9 cellular contexts compared by ENCODE assay signal in the genomic region with DNA sequence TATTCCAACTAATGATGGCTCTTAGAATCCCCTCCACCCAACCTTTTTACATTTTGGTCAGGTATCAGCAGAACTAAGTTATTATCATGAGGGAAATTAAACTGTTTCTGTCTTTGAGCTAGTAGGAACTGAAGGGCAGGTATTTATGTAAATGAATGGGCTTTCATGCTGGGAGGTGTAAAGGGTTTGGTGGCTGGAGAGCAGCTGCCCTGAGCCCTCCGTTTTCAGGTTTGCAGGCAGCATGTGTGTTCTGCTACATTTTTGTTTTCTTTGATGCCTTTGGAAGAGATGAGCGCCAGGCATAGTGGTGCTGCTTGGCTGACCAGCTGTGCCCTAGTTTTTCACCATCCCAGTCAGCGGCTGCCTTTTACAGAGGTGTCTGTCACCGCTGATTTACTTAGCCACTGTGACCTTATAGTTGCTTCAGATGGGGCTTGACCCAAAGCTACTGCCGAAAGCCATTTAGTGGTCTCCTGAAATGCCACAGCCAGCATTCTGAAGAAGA.
DNase-seq lines count a peak whose midpoint lies in the region; ATAC-seq and TF ChIP-seq lines count a peak whose summit lies in the region.
"Had no signal": no experiment of that assay in that cellular context is flagged by ENCODE, and none has a peak within 500 bp of the region (broad histone marks: within the 10 kb centered on the region; RNA-seq: fewer than 3 reads in every experiment).

No MANE protein-coding gene starts in this region.

- peaks cover 5 to 6% of the 10 kb centered on the region in 2 donors for H3K4me1 ChIP-seq in gastrocnemius medialis

- in situ Hi-C loops in gastrocnemius medialis (cut with MboI; ENCODE audit: low sequenced_read_pairs in 4 of 4): no loop called here

- H3K27me3 ChIP-seq in SU-DHL-6 (ENCODE audit: low read length) (no peaks in the 10 kb centered on the region), gastrocnemius medialis (peaks cover 0 to 8% (median 0%) of the 10 kb centered on the region in 3 donors)

- no peak overlapping the region for H3K4me3 ChIP-seq in SU-DHL-6 (ENCODE audit: insufficient read depth, low read length, poor library complexity, severe bottlenecking)
- peak overlapping the region; percentile 31 to 61 (median 42) for H3K4me3 ChIP-seq in gastrocnemius medialis
- H3K4me3 ChIP-seq: A549 had no signal

- H3F3A ChIP-seq in SU-DHL-6 (ENCODE audit: insufficient read depth): no peaks in the 10 kb centered on the region

- no peak overlapping the region for H3K9ac ChIP-seq in SU-DHL-6 (ENCODE audit: low read length)

- H3K27ac ChIP-seq in SU-DHL-6 (ENCODE audit: low read depth, low read length): no peak overlapping the region
- H3K27ac ChIP-seq in gastrocnemius medialis: no peak overlapping the region
- H3K27ac ChIP-seq: A549 had no signal

- peak; percentile 20 to 35 for ATAC-seq in left cardiac atrium
- no peak for ATAC-seq in gastrocnemius medialis

- no peaks in the 10 kb centered on the region for H3K9me3 ChIP-seq in SU-DHL-6 (ENCODE audit: insufficient read depth, low read length)
- H3K9me3 ChIP-seq in gastrocnemius medialis: no peaks in the 10 kb centered on the region
- H3K9me3 ChIP-seq: A549 had no signal

- H3K4me2 ChIP-seq in SU-DHL-6 (ENCODE audit: low read depth, low read length, poor library complexity, severe bottlenecking): peak overlapping the region; percentile 32
- H3K4me2 ChIP-seq: A549 had no signal

- H3K9me2 ChIP-seq in SU-DHL-6 (replicated peaks; ENCODE audit: insufficient read depth, low read length): no peaks in the 10 kb centered on the region

- TF ChIP-seq CTCF in SU-DHL-6 (IDR thresholded peaks at IDR 0.05; ENCODE audit: insufficient read depth, low read length, poor library complexity, severe bottlenecking) (no peak), gastrocnemius medialis (IDR thresholded peaks at IDR 0.05 in 4 of 5, conservative IDR thresholded peaks at IDR 0.05 in 1 of 5) (no peak)

- H2AFZ ChIP-seq in SU-DHL-6 (ENCODE audit: low read depth, low read length, severe bottlenecking): no peak overlapping the region

- no peaks in the 10 kb centered on the region for H3K36me3 ChIP-seq in SU-DHL-6 (ENCODE audit: low read length)
- no peaks in the 10 kb centered on the region for H3K36me3 ChIP-seq in gastrocnemius medialis

- H3K79me2 ChIP-seq in SU-DHL-6 (ENCODE audit: insufficient read depth, low read length): no peaks in the 10 kb centered on the region

- intact Hi-C loops in left cardiac atrium (cut with DNase I) (no loop called here), gastrocnemius medialis (cut with DNase I; ENCODE audit: low total_unique reads) (loop anchor here (10.0 kb wide), 1 partner anchor 127 kb away; no protein-coding TSS in a partner anchor)

- DNase-seq in NCI-H146 (lab: John Stamatoyannopoulos, UW) (peak; percentile 38), NCI-H146 treated with DMSO at 0.1 percent for 48 hours (lab: John Stamatoyannopoulos, UW; ENCODE audit: unreplicated experiment) (no peak), left cardiac atrium (no peak), gastrocnemius medialis (no peak), OCI-M2 (lab: John Stamatoyannopoulos, UW; ENCODE audit: unreplicated experiment) (no peak), HuH-7 (ENCODE audit: low spot score) (no peak)
- no peak for DNase-seq in effector CD4-positive, alpha-beta T cell

- TF ChIP-seq POLR2A in gastrocnemius medialis (IDR thresholded peaks at IDR 0.05): no peak

- H4K20me1 ChIP-seq in SU-DHL-6 (ENCODE audit: low read depth, low read length): no peaks in the 10 kb centered on the region

Comparison
In these comparisons a context has a peak if more than half of its experiments do, and no peak if none do; other contexts are left out.
1. ATAC-seq: peak in left cardiac atrium (2 of 2); none in gastrocnemius medialis (0 of 2).